24 cellular contexts compared by ENCODE assay signal in the genomic region with DNA sequence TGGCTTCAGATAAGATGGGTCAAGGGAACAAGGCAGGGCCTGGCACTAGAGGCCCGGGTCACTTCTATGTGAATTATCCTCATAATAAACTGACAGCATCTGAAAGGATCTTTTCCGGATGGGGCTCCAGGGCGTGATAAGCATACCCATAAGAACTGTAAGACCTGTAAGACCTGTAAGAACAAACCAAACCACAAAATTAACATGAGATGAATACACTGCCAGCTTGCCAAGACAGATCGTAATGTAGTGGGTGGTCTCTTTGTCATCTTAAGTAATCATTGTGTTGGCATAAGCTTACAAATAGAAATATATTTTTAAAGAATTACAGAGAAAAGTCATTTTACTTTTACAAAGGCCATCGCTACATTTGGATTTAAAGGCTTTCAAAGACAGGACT.
"Had no signal": no experiment of that assay in that cellular context is flagged by ENCODE, and none has a peak within 500 bp of the region (broad histone marks: within the 10 kb centered on the region; RNA-seq: fewer than 3 reads in every experiment).

No MANE protein-coding gene starts in this region.

- DNase-seq: dorsolateral prefrontal cortex; effector CD4-positive, alpha-beta T cell; foreskin melanocyte; hypothalamus; immature natural killer cell; islet precursor cell; kidney glomerular epithelial cell; left ventricle myocardium superior; lower lobe of right lung; natural killer cell; stimulated activated CD4-positive, alpha-beta T cell treated with anti-CD3 and anti-CD28 coated beads, Interleukin-2, amount 100 ng/mL, for 24 hours; stimulated activated CD4-positive, alpha-beta T cell treated with anti-CD3 and anti-CD28 coated beads, Interleukin-4, amount 100 ng/mL, for 24 hours; stimulated activated naive CD4-positive, alpha-beta T cell treated with Interleukin-2 at 50 U/mL for 16 hours; stomach; thyroid gland; trophoblast cell had no signal

- H3K4me3 ChIP-seq: dorsolateral prefrontal cortex, esophagus muscularis mucosa, lower lobe of right lung, prostate gland, right atrium auricular region, stomach, thyroid gland, vagina had no signal

- H3K4me1 Mint-ChIP-seq: immature natural killer cell; natural killer cell; stimulated activated effector memory CD8-positive, alpha-beta T cell treated with anti-CD3 and anti-CD28 coated beads, Interleukin-12 subunit alpha, Interleukin-12 subunit beta, amount 100 ng/mL, for 72 hours had no signal

- H3K36me3 Mint-ChIP-seq: immature natural killer cell; natural killer cell; stimulated activated effector memory CD8-positive, alpha-beta T cell treated with anti-CD3 and anti-CD28 coated beads, Interleukin-12 subunit alpha, Interleukin-12 subunit beta, amount 100 ng/mL, for 72 hours had no signal

- H3K27ac Mint-ChIP-seq: immature natural killer cell; natural killer cell; stimulated activated effector memory CD8-positive, alpha-beta T cell treated with anti-CD3 and anti-CD28 coated beads, Interleukin-12 subunit alpha, Interleukin-12 subunit beta, amount 100 ng/mL, for 72 hours had no signal

- H3K4me1 ChIP-seq: lower lobe of right lung, prostate gland, right atrium auricular region had no signal

- ATAC-seq: left ventricle myocardium superior; lower lobe of right lung; natural killer cell; sciatic nerve; stimulated activated effector memory CD8-positive, alpha-beta T cell treated with anti-CD3 and anti-CD28 coated beads, Interleukin-12 subunit alpha, Interleukin-12 subunit beta, amount 100 ng/mL, for 72 hours had no signal

- H3K27ac ChIP-seq: dorsolateral prefrontal cortex, esophagus muscularis mucosa, lower lobe of right lung, neutrophil, prostate gland, right atrium auricular region, stomach, vagina had no signal

- FAIRE-seq: colon had no signal

- H3K36me3 ChIP-seq: esophagus muscularis mucosa, lower lobe of right lung, neutrophil, prostate gland, right atrium auricular region, stomach, thyroid gland, vagina had no signal

- H3K4me3 Mint-ChIP-seq: immature natural killer cell; natural killer cell; stimulated activated effector memory CD8-positive, alpha-beta T cell treated with anti-CD3 and anti-CD28 coated beads, Interleukin-12 subunit alpha, Interleukin-12 subunit beta, amount 100 ng/mL, for 72 hours had no signal

- H3K27me3 ChIP-seq: dorsolateral prefrontal cortex, esophagus muscularis mucosa, neutrophil, right atrium auricular region, stomach, thyroid gland, vagina had no signal

- H3K9me3 Mint-ChIP-seq: stimulated activated effector memory CD8-positive, alpha-beta T cell treated with anti-CD3 and anti-CD28 coated beads, Interleukin-12 subunit alpha, Interleukin-12 subunit beta, amount 100 ng/mL, for 72 hours had no signal

- H3K9me3 ChIP-seq: esophagus muscularis mucosa, lower lobe of right lung, neutrophil, prostate gland, right atrium auricular region, stomach, thyroid gland, vagina had no signal
